18 cellular contexts compared by ENCODE assay signal in the genomic region with DNA sequence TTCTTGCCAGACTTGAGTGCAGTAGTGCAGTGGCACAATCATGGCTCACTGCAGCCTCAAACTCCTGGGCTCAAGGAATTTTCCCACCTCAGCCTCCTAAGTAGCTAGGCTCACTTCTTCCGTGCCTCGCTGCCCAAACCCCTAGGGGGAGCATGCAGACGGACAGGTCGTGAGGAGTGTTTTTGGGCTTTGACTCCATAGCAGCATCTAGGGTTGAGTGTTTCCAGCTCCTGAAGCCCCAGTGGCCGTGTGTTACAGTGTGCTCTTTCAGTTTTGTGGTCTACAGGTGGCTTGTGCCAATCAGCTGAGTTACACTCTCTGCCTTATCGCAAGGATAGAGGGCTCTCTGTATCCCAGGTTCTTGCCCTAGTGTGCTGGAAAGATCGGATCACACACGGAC. TPM values are rescaled to one million over a fixed set of nuclear protein-coding genes. Genes with fewer than 3 reads are reported as not detected.
DNase-seq lines count a peak whose midpoint lies in the region; ATAC-seq and TF ChIP-seq lines count a peak whose summit lies in the region.
"Had no signal": no experiment of that assay in that cellular context is flagged by ENCODE, and none has a peak within 500 bp of the region (broad histone marks: within the 10 kb centered on the region; RNA-seq: fewer than 3 reads in every experiment).

No MANE protein-coding gene starts in this region.

- no TSS peak for BruUV-seq in Caco-2 (replicated peaks; lab: Mats Ljungman, UMichigan)

- intact Hi-C loops in Caco-2 (cut with micrococcal nuclease; ENCODE audit: unreplicated experiment) = no loop called here

- H3K4me1 Mint-ChIP-seq in Caco-2 (ENCODE audit: low read depth, unreplicated experiment) = peaks cover 17% of the 10 kb centered on the region

- CTCF ChIA-PET in Caco-2 (lab: Charles Lee) = interaction anchor here (0.6 to 1.6 kb wide), 9 partner anchors 10 to 89 kb away, joined by 3 to 8 read pairs (median 4); no protein-coding TSS in a partner anchor

- H3K36me3 ChIP-seq in Caco-2 (ENCODE audit: control insufficient read depth, insufficient read depth, low read length) = peaks cover 4% of the 10 kb centered on the region
- no peaks in the 10 kb centered on the region for H3K36me3 ChIP-seq in H7 (replicated peaks; ENCODE audit: control insufficient read depth, insufficient read depth, low read length)
- H3K36me3 ChIP-seq in RWPE2 (ENCODE audit: low read depth) = peaks cover 19% of the 10 kb centered on the region
- H3K36me3 ChIP-seq: prostate gland had no signal

- H3K4me3 ChIP-seq in Caco-2 (ENCODE audit: low read depth, low read length) (no peak overlapping the region), H7 (ENCODE audit: insufficient read depth, low read depth, low read length) (no peak overlapping the region), RWPE2 (ENCODE audit: severe bottlenecking) (no peak overlapping the region)
- H3K4me3 ChIP-seq: hepatocyte, prostate gland had no signal

- H3K9me3 ChIP-seq in Caco-2 = no peaks in the 10 kb centered on the region
- H3K9me3 ChIP-seq in RWPE2 (ENCODE audit: severe bottlenecking) = no peaks in the 10 kb centered on the region
- H3K9me3 ChIP-seq: prostate gland had no signal

- peak; percentile 72 to 73 for TF ChIP-seq CTCF in Caco-2 (IDR thresholded peaks at IDR 0.05; ENCODE audit: insufficient read depth in 1 of 2, low read depth in 1 of 2, low read length in 1 of 2, severe bottlenecking in 1 of 2, unreplicated experiment in 1 of 2)
- TF ChIP-seq CTCF in RWPE2 (IDR thresholded peaks at IDR 0.05; ENCODE audit: poor library complexity, severe bottlenecking) = peak; percentile 23

- H3K27ac ChIP-seq in RWPE2 (ENCODE audit: poor library complexity, severe bottlenecking) = no peak overlapping the region
- H3K27ac ChIP-seq: hepatocyte, prostate gland, VCaP had no signal

- ATAC-seq in RWPE2 (ENCODE audit: low read depth) (0 out of 3 replicates have a peak, but pooled peaks have one; percentile 20), esophagus mucosa (no peak), GM18511 (IDR thresholded peaks at IDR 0.05; ENCODE audit: unreplicated experiment) (no peak)

- POLR2A ChIA-PET in Caco-2 (lab: Charles Lee) = no interaction called here

- H3K27me3 Mint-ChIP-seq in Caco-2 (ENCODE audit: insufficient read depth, unreplicated experiment) = no peaks in the 10 kb centered on the region
- H3K27me3 Mint-ChIP-seq: CD4-positive, alpha-beta memory T cell had no signal

- no peaks in the 10 kb centered on the region for H3K9me3 Mint-ChIP-seq in Caco-2 (ENCODE audit: unreplicated experiment)
- H3K9me3 Mint-ChIP-seq: CD4-positive, alpha-beta memory T cell; mesothelial cell of epicardium had no signal

- H3K36me3 Mint-ChIP-seq in Caco-2 (ENCODE audit: insufficient read depth, unreplicated experiment) = peaks cover 33% of the 10 kb centered on the region

- H3K4me3 Mint-ChIP-seq in Caco-2 (ENCODE audit: unreplicated experiment) = no peak overlapping the region
- H3K4me3 Mint-ChIP-seq: mesothelial cell of epicardium had no signal

- H3K4me1 ChIP-seq in Caco-2 (peaks cover 14% of the 10 kb centered on the region), RWPE2 (ENCODE audit: insufficient read depth, poor library complexity, severe bottlenecking) (no peaks in the 10 kb centered on the region)
- H3K4me1 ChIP-seq: prostate gland had no signal

- H3K27me3 ChIP-seq in Caco-2 (replicated peaks; ENCODE audit: control insufficient read depth, insufficient read depth, low read length) (no peaks in the 10 kb centered on the region), H7 (ENCODE audit: control insufficient read depth, insufficient read depth, low read length) (no peaks in the 10 kb centered on the region), RWPE2 (ENCODE audit: insufficient read depth, poor library complexity, severe bottlenecking) (no peaks in the 10 kb centered on the region)
- H3K27me3 ChIP-seq: hepatocyte had no signal

- no peak overlapping the region for H3K27ac Mint-ChIP-seq in Caco-2 (ENCODE audit: unreplicated experiment)
- H3K27ac Mint-ChIP-seq: mesothelial cell of epicardium had no signal

- peak; percentile 72 to 76 for DNase-seq in Caco-2
- DNase-seq in H7 = peak; percentile 51
- DNase-seq in RWPE2 (ENCODE audit: low spot score) = no peak
- DNase-seq in iPS DF 4.7 (ENCODE audit: extremely low read depth, low spot score) = peak; percentile 62
- no peak for DNase-seq in medulla oblongata (ENCODE audit: extremely low spot score)
- no peak for DNase-seq in NCI-H2107 (lab: John Stamatoyannopoulos, UW)
- DNase-seq: activated T-cell treated with anti-CD3 and anti-CD28 coated beads, Interleukin-2, amount 50 U/mL, for 48 hours; aorta; CD4-positive, alpha-beta memory T cell; NCI-H2171 treated with DMSO at 0.1 percent for 48 hours; Right ventricle myocardium superior; stimulated activated naive CD4-positive, alpha-beta T cell treated with Interleukin-2 at 50 U/mL for 16 hours had no signal

RNA-seq across cellular contexts. Expression of gene NCOA3, which starts 33.4 kb away (rescaled TPM):
- 96.7 and 97.3 TPM in 2 replicates for total RNA-seq in Caco-2 (2022)
- 10.1 and 12.8 TPM in 2 replicates for total RNA-seq in H7 (2014; rRNA removed; shearing (Covaris generic))
- total RNA-seq in esophagus mucosa = 29.1 TPM

Comparison
In these comparisons a context has a peak if more than half of its experiments do, and no peak if none do; other contexts are left out.
1. DNase-seq: peak in Caco-2 (2 of 2), H7 (single experiment) and iPS DF 4.7 (single experiment); none in RWPE2 (single experiment), medulla oblongata (single experiment) and NCI-H2107 (single experiment).